Comparison of ENCODE assay signal across 9 cellular contexts in genomic region chr9:74577956-74578355, GRCh38.
A peak's percentile ranks its signal among the peaks of the same experiment; 100 is the strongest.
DNase-seq lines count a peak whose midpoint lies in the region; ATAC-seq and TF ChIP-seq lines count a peak whose summit lies in the region.
"Had no signal": no experiment of that assay in that cellular context is flagged by ENCODE, and none has a peak within 500 bp of the region (broad histone marks: within the 10 kb centered on the region; RNA-seq: fewer than 3 reads in every experiment).

No MANE protein-coding gene starts in this region.

- POLR2A ChIA-PET in naive thymus-derived CD8-positive, alpha-beta T cell (lab: Charles Lee): no interaction called here
- POLR2A ChIA-PET in CD8-positive, alpha-beta memory T cell (lab: Charles Lee): no interaction called here

- H3K4me1 Mint-ChIP-seq in chondrocyte (ENCODE audit: low read depth) (no peaks in the 10 kb centered on the region), osteocyte (ENCODE audit: unreplicated experiment) (no peaks in the 10 kb centered on the region)
- H3K4me1 Mint-ChIP-seq in naive thymus-derived CD8-positive, alpha-beta T cell: no peaks in the 10 kb centered on the region
- H3K4me1 Mint-ChIP-seq in CD8-positive, alpha-beta memory T cell: no peaks in the 10 kb centered on the region

- no peaks in the 10 kb centered on the region for H3K27me3 ChIP-seq in CD8-positive, alpha-beta memory T cell (ENCODE audit: insufficient read depth, low read length, poor library complexity, severe bottlenecking)

- H3K36me3 Mint-ChIP-seq in chondrocyte (ENCODE audit: low read depth) (no peaks in the 10 kb centered on the region), osteocyte (ENCODE audit: unreplicated experiment) (no peaks in the 10 kb centered on the region)
- no peaks in the 10 kb centered on the region for H3K36me3 Mint-ChIP-seq in naive thymus-derived CD8-positive, alpha-beta T cell
- no peaks in the 10 kb centered on the region for H3K36me3 Mint-ChIP-seq in CD8-positive, alpha-beta memory T cell

- no peaks in the 10 kb centered on the region for H3K9me3 ChIP-seq in CD8-positive, alpha-beta memory T cell (ENCODE audit: low read length)

- CTCF ChIA-PET in CD8-positive, alpha-beta memory T cell (lab: Charles Lee): no interaction called here

- H3K27ac Mint-ChIP-seq in chondrocyte (ENCODE audit: unreplicated experiment) (no peak overlapping the region), osteocyte (ENCODE audit: unreplicated experiment) (no peak overlapping the region)
- no peak overlapping the region for H3K27ac Mint-ChIP-seq in naive thymus-derived CD8-positive, alpha-beta T cell
- no peak overlapping the region for H3K27ac Mint-ChIP-seq in CD8-positive, alpha-beta memory T cell
- H3K27ac Mint-ChIP-seq: activated naive CD4-positive, alpha-beta T cell treated with anti-CD3 and anti-CD28 coated beads for 36 hours had no signal

- DNase-seq in NCI-H1092 treated with DMSO at 0.1 percent for 48 hours (lab: John Stamatoyannopoulos, UW): peak; percentile 17
- no peak for DNase-seq in NCI-H1092 (lab: John Stamatoyannopoulos, UW)
- DNase-seq in LNCaP clone FGC (ENCODE audit: low read depth): no peak
- no peak for DNase-seq in chondrocyte (ENCODE audit: low spot score)
- no peak for DNase-seq in osteocyte (ENCODE audit: extremely low spot score, unreplicated experiment)
- no peak for DNase-seq in NK-92 (lab: John Stamatoyannopoulos, UW; ENCODE audit: unreplicated experiment)
- no peak for DNase-seq in naive thymus-derived CD8-positive, alpha-beta T cell
- DNase-seq in CD8-positive, alpha-beta memory T cell: no peak
- DNase-seq: activated naive CD4-positive, alpha-beta T cell treated with anti-CD3 and anti-CD28 coated beads for 36 hours had no signal

- H3K4me1 ChIP-seq in CD8-positive, alpha-beta memory T cell (ENCODE audit: insufficient read depth, low read length): no peaks in the 10 kb centered on the region

- H3K4me3 Mint-ChIP-seq in chondrocyte (ENCODE audit: unreplicated experiment): no peak overlapping the region
- H3K4me3 Mint-ChIP-seq in osteocyte (ENCODE audit: unreplicated experiment): no peak overlapping the region
- no peak overlapping the region for H3K4me3 Mint-ChIP-seq in naive thymus-derived CD8-positive, alpha-beta T cell
- no peak overlapping the region for H3K4me3 Mint-ChIP-seq in CD8-positive, alpha-beta memory T cell
- H3K4me3 Mint-ChIP-seq: activated naive CD4-positive, alpha-beta T cell treated with anti-CD3 and anti-CD28 coated beads for 36 hours had no signal

- H3K9me3 Mint-ChIP-seq in chondrocyte (ENCODE audit: low read depth): no peaks in the 10 kb centered on the region
- no peaks in the 10 kb centered on the region for H3K9me3 Mint-ChIP-seq in osteocyte (ENCODE audit: unreplicated experiment)
- no peaks in the 10 kb centered on the region for H3K9me3 Mint-ChIP-seq in naive thymus-derived CD8-positive, alpha-beta T cell
- H3K9me3 Mint-ChIP-seq in CD8-positive, alpha-beta memory T cell: no peaks in the 10 kb centered on the region
- H3K9me3 Mint-ChIP-seq: activated naive CD4-positive, alpha-beta T cell treated with anti-CD3 and anti-CD28 coated beads for 36 hours had no signal

- no peak overlapping the region for H3K4me3 ChIP-seq in LNCaP clone FGC (ENCODE audit: low read depth, low read length)
- no peak overlapping the region for H3K4me3 ChIP-seq in CD8-positive, alpha-beta memory T cell (ENCODE audit: low read length)

- H3K27me3 Mint-ChIP-seq in chondrocyte (ENCODE audit: low read depth) (peaks cover 21% of the 10 kb centered on the region), osteocyte (ENCODE audit: unreplicated experiment) (peaks cover 3% of the 10 kb centered on the region)
- H3K27me3 Mint-ChIP-seq in naive thymus-derived CD8-positive, alpha-beta T cell: peaks cover 0 to 8% (median 0%) of the 10 kb centered on the region in 5 donors
- H3K27me3 Mint-ChIP-seq in CD8-positive, alpha-beta memory T cell: peaks cover 0 to 2% of the 10 kb centered on the region in 2 donors

- peak; percentile 46 for TF ChIP-seq CTCF in LNCaP clone FGC (IDR thresholded peaks at IDR 0.05; ENCODE audit: control insufficient read depth, extremely low read depth, insufficient read depth)
- TF ChIP-seq CTCF in chondrocyte (IDR thresholded peaks at IDR 0.05): peak; percentile 73
- TF ChIP-seq CTCF in osteocyte (IDR thresholded peaks at IDR 0.05): peak; percentile 45

- ATAC-seq in naive thymus-derived CD8-positive, alpha-beta T cell: no peak

- H3K36me3 ChIP-seq in CD8-positive, alpha-beta memory T cell (ENCODE audit: insufficient read depth, low read length): no peaks in the 10 kb centered on the region

- no peak overlapping the region for H3K27ac ChIP-seq in CD8-positive, alpha-beta memory T cell (ENCODE audit: low read depth, low read length)
